ENCODE assay signal across 12 cellular contexts in the genomic region with DNA sequence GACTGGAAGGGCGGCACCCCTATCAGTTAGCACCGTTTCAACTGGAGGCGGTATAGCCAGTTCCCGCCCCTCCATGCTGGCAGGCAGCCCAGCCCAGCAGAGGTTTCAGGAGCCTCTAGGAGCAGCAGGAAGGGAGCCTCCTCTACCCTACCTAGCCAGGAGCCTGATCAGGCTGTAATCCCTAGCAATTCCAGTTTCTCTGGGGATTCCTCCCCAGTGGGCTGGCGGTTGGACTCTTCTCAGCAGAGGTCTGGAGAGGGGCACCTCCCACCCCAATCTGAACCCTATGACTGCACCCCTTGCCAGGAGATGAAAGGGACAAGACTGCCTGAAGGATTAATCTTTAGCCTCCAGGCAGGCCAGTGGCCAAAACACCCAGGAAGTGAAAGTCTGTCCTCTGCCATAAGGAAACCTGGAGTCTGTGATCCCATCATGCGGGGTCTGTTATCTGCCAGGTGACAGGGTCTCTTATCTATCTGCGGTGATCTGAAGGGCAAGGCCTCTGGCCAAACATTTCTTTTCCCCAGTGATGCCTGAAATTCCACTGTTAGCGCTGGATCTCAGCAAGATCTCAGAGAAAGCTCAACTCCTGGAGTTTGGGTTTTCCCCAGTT. TPM values are rescaled to one million over a fixed set of nuclear protein-coding genes. Genes with fewer than 3 reads are reported as not detected.
DNase-seq lines count a peak whose midpoint lies in the region; ATAC-seq, FAIRE-seq and TF ChIP-seq lines count a peak whose summit lies in the region.
"Had no signal": no experiment of that assay in that cellular context is flagged by ENCODE, and none has a peak within 500 bp of the region (broad histone marks: within the 10 kb centered on the region; RNA-seq: fewer than 3 reads in every experiment).

No MANE protein-coding gene starts in this region.

- TF ChIP-seq CTCF in H1 (IDR thresholded peaks at IDR 0.05; ENCODE audit: control extremely low read depth in 1 of 3, insufficient read depth in 1 of 3, low read depth in 1 of 3, low read length in 3 of 3) (no peak), parathyroid adenoma (IDR thresholded peaks at IDR 0.05) (no peak)

- H2BK20ac ChIP-seq in H1 (ENCODE audit: low read length): peak overlapping the region; percentile 82; the same call in 1 of the 2 replicates

- peaks cover 30% of the 10 kb centered on the region for H3K27me3 Mint-ChIP-seq in activated naive CD8-positive, alpha-beta T cell treated with anti-CD3 and anti-CD28 coated beads, Interleukin-2, amount 50 U/mL, for 24 hours
- H3K27me3 Mint-ChIP-seq in effector memory CD8-positive, alpha-beta T cell: peaks cover 24 to 69% of the 10 kb centered on the region in 2 donors

- peak overlapping the region; percentile 66 for H4K91ac ChIP-seq in H1 (replicated peaks; ENCODE audit: insufficient read length, low read length)

- no peak for TF ChIP-seq RAD21 in H1 (IDR thresholded peaks at IDR 0.05 in 1 of 2, conservative IDR thresholded peaks at IDR 0.05 in 1 of 2; ENCODE audit: low read depth in 2 of 2, low read length in 2 of 2)

- H2BK5ac ChIP-seq in H1 (ENCODE audit: low read depth, low read length): peak overlapping the region; percentile 90

- H3K56ac ChIP-seq in H1 (replicated peaks; ENCODE audit: insufficient read length, low read depth, low read length): peak overlapping the region; percentile 83

- H3K4me3 ChIP-seq in H1 (ENCODE audit: extremely low read depth in 1 of 4, insufficient read depth in 2 of 4, low read depth in 3 of 4, low read length in 4 of 4) (peak overlapping the region in 1 of 4 experiments; percentile 9; a peak in 2 of 8 replicates), parathyroid adenoma (ENCODE audit: low read depth, low read length) (peak overlapping the region; percentile 6)

- no peak for ATAC-seq in HG03457 (IDR thresholded peaks at IDR 0.05; ENCODE audit: unreplicated experiment)
- ATAC-seq in activated naive CD8-positive, alpha-beta T cell treated with anti-CD3 and anti-CD28 coated beads, Interleukin-2, amount 50 U/mL, for 24 hours: no peak
- no peak for ATAC-seq in GM18502 (IDR thresholded peaks at IDR 0.05; ENCODE audit: poor library complexity, unreplicated experiment)
- ATAC-seq in effector memory CD8-positive, alpha-beta T cell (replicated peaks): no peak
- ATAC-seq: stimulated activated effector memory CD8-positive, alpha-beta T cell treated with anti-CD3 and anti-CD28 coated beads, Interleukin-12 subunit alpha, Interleukin-12 subunit beta, amount 100 ng/mL, for 72 hours had no signal

- no peaks in the 10 kb centered on the region for H3K9me3 Mint-ChIP-seq in activated naive CD8-positive, alpha-beta T cell treated with anti-CD3 and anti-CD28 coated beads, Interleukin-2, amount 50 U/mL, for 24 hours
- no peaks in the 10 kb centered on the region for H3K9me3 Mint-ChIP-seq in effector memory CD8-positive, alpha-beta T cell
- H3K9me3 Mint-ChIP-seq: activated T-cell treated with anti-CD3 and anti-CD28 coated beads, Interleukin-2, amount 50 U/mL, for 24 hours; stimulated activated effector memory CD8-positive, alpha-beta T cell treated with anti-CD3 and anti-CD28 coated beads, Interleukin-12 subunit alpha, Interleukin-12 subunit beta, amount 100 ng/mL, for 72 hours had no signal

- peak overlapping the region; percentile 3 for H4K5ac ChIP-seq in H1 (ENCODE audit: insufficient read length, low read depth, low read length)

- no peaks in the 10 kb centered on the region for H3K79me2 ChIP-seq in H1 (ENCODE audit: control insufficient read depth in 1 of 2, insufficient read depth in 2 of 2, low read length in 2 of 2)
- no peaks in the 10 kb centered on the region for H3K79me2 ChIP-seq in parathyroid adenoma

- H3K4me2 ChIP-seq in H1 (ENCODE audit: insufficient read depth in 1 of 2, low read depth in 2 of 2, low read length in 2 of 2) (peak overlapping the region; percentile 43 to 55; a peak in 2 of 4 replicates), parathyroid adenoma (ENCODE audit: low read length) (peak overlapping the region; percentile 63)

- WGBS in H1 (ENCODE audit: extremely low coverage in 1 of 2, insufficient coverage in 1 of 2, insufficient read length in 1 of 2, insufficient replicate concordance in 2 of 2, low coverage in 1 of 2, low lambda C conversion rate in 2 of 2, missing lambda C conversion rate in 1 of 2), 2 experiments: 36% methylated on average over 8 of the region's 8 CpGs; no CpG with 5 or more reads in 1 of the 2 experiments

- H3K4ac ChIP-seq in H1 (replicated peaks; ENCODE audit: insufficient read length, low read depth, low read length): peak overlapping the region; percentile 7

- no peaks in the 10 kb centered on the region for H3K23me2 ChIP-seq in H1 (ENCODE audit: low read depth, low read length)

- CTCF ChIA-PET in H1 (lab: Charles Lee; ENCODE audit: partially characterized antibody): interaction anchor here (0.6 to 2.5 kb wide), 8 partner anchors 10 to 142 kb away, joined by 3 to 8 read pairs (median 4); no protein-coding TSS in a partner anchor

- H3K4me1 Mint-ChIP-seq in activated naive CD8-positive, alpha-beta T cell treated with anti-CD3 and anti-CD28 coated beads, Interleukin-2, amount 50 U/mL, for 24 hours: peaks cover 2% of the 10 kb centered on the region
- H3K4me1 Mint-ChIP-seq in effector memory CD8-positive, alpha-beta T cell (ENCODE audit: low read depth in 2 of 2): peaks cover 0 to 2% of the 10 kb centered on the region in 2 donors

- peak overlapping the region; percentile 95 for H2BK120ac ChIP-seq in H1 (replicated peaks; ENCODE audit: low read depth, low read length)

- DNase-seq in H54 (ENCODE audit: insufficient read length, low spot score): peak; percentile 94
- peak; percentile 94 for DNase-seq in NCI-H226
- DNase-seq in H1 (ENCODE audit: low read depth in 1 of 2, low spot score in 2 of 2): peak in 1 of 2 experiments; percentile 63
- DNase-seq in activated naive CD8-positive, alpha-beta T cell treated with anti-CD3 and anti-CD28 coated beads, Interleukin-2, amount 50 U/mL, for 24 hours: no peak
- DNase-seq in effector memory CD8-positive, alpha-beta T cell: no peak
- DNase-seq: activated T-cell treated with anti-CD3 and anti-CD28 coated beads, Interleukin-2, amount 50 U/mL, for 24 hours had no signal

- no peak for TF ChIP-seq EP300 in H1 (IDR thresholded peaks at IDR 0.05; ENCODE audit: borderline replicate concordance in 1 of 2, low read depth in 2 of 2, low read length in 2 of 2)

- no peak overlapping the region for H3K14ac ChIP-seq in H1 (ENCODE audit: insufficient read length)

- no peaks in the 10 kb centered on the region for H3K36me3 Mint-ChIP-seq in activated naive CD8-positive, alpha-beta T cell treated with anti-CD3 and anti-CD28 coated beads, Interleukin-2, amount 50 U/mL, for 24 hours (ENCODE audit: low read depth)
- H3K36me3 Mint-ChIP-seq in effector memory CD8-positive, alpha-beta T cell (ENCODE audit: insufficient read depth): no peaks in the 10 kb centered on the region
- H3K36me3 Mint-ChIP-seq: stimulated activated effector memory CD8-positive, alpha-beta T cell treated with anti-CD3 and anti-CD28 coated beads, Interleukin-12 subunit alpha, Interleukin-12 subunit beta, amount 100 ng/mL, for 72 hours had no signal

- H3K9me3 ChIP-seq in H1 (ENCODE audit: insufficient read depth in 2 of 2, low read depth in 1 of 2, low read length in 1 of 2) (no peaks in the 10 kb centered on the region), parathyroid adenoma (ENCODE audit: control insufficient read depth, low read length) (no peaks in the 10 kb centered on the region)

- H3K27me3 ChIP-seq in H1 (replicated peaks in 1 of 4; ENCODE audit: control insufficient read depth in 3 of 4, extremely low read depth in 1 of 4, insufficient read depth in 3 of 4, low read length in 3 of 4): no peaks in the 10 kb centered on the region
- H3K27me3 ChIP-seq in parathyroid adenoma (ENCODE audit: control insufficient read depth, insufficient read depth, low read length): no peaks in the 10 kb centered on the region

- no peak overlapping the region for H2AFZ ChIP-seq in H1 (ENCODE audit: low read length)
- H2AFZ ChIP-seq in parathyroid adenoma: peak overlapping the region; percentile 43

- 0 out of 2 replicates have a peak overlapping the region, but pooled peaks have one; percentile 92 for H2BK15ac ChIP-seq in H1 (ENCODE audit: low read length)

- H2BK12ac ChIP-seq in H1 (ENCODE audit: low read depth, low read length): peak overlapping the region; percentile 71

- no peak overlapping the region for H3K4me3 Mint-ChIP-seq in activated naive CD8-positive, alpha-beta T cell treated with anti-CD3 and anti-CD28 coated beads, Interleukin-2, amount 50 U/mL, for 24 hours
- no peak overlapping the region for H3K4me3 Mint-ChIP-seq in effector memory CD8-positive, alpha-beta T cell
- H3K4me3 Mint-ChIP-seq: activated T-cell treated with anti-CD3 and anti-CD28 coated beads, Interleukin-2, amount 50 U/mL, for 24 hours; stimulated activated effector memory CD8-positive, alpha-beta T cell treated with anti-CD3 and anti-CD28 coated beads, Interleukin-12 subunit alpha, Interleukin-12 subunit beta, amount 100 ng/mL, for 72 hours had no signal

- POLR2A ChIA-PET in H1 (lab: Charles Lee; ENCODE audit: partially characterized antibody): interaction anchor here (0.9 to 1.9 kb wide), 7 partner anchors 9 to 33 kb away, joined by 3 to 10 read pairs (median 4); no protein-coding TSS in a partner anchor

- H4K20me1 ChIP-seq in H1 (replicated peaks in 1 of 2; ENCODE audit: control insufficient read depth in 1 of 2, insufficient read depth in 2 of 2, low read length in 2 of 2): no peaks in the 10 kb centered on the region

- no peaks in the 10 kb centered on the region for H3K79me1 ChIP-seq in H1 (ENCODE audit: low read depth, low read length)

- no peak overlapping the region for H3K9ac ChIP-seq in H1 (replicated peaks in 1 of 4; ENCODE audit: extremely low read depth in 1 of 4, low read depth in 3 of 4, low read length in 3 of 4)
- no peak overlapping the region for H3K9ac ChIP-seq in parathyroid adenoma

- H4K8ac ChIP-seq in H1 (ENCODE audit: extremely low read depth, insufficient read depth, low read length): no peak overlapping the region

- H3K4me1 ChIP-seq in H1 (replicated peaks in 1 of 4; ENCODE audit: control insufficient read depth in 3 of 4, insufficient read depth in 4 of 4, low read length in 3 of 4): peaks cover 0 to 6% (median 2%) of the 10 kb centered on the region in 4 experiments; a peak in 3 of 7 replicates
- peaks cover 29% of the 10 kb centered on the region for H3K4me1 ChIP-seq in parathyroid adenoma

- H3K23ac ChIP-seq in H1 (ENCODE audit: insufficient read length): no peak overlapping the region

- peak overlapping the region; percentile 90 for H3K18ac ChIP-seq in H1 (ENCODE audit: extremely low read depth, low read length)

- no peaks in the 10 kb centered on the region for H3K36me3 ChIP-seq in H1 (ENCODE audit: control insufficient read depth in 2 of 4, insufficient read depth in 4 of 4, low read length in 3 of 4)
- H3K36me3 ChIP-seq in parathyroid adenoma (ENCODE audit: control insufficient read depth, insufficient read depth, low read length): no peaks in the 10 kb centered on the region

- H2AK5ac ChIP-seq in H1 (ENCODE audit: low read depth, low read length): no peak overlapping the region

- H3K27ac Mint-ChIP-seq in activated naive CD8-positive, alpha-beta T cell treated with anti-CD3 and anti-CD28 coated beads, Interleukin-2, amount 50 U/mL, for 24 hours: no peak overlapping the region
- no peak overlapping the region for H3K27ac Mint-ChIP-seq in effector memory CD8-positive, alpha-beta T cell
- H3K27ac Mint-ChIP-seq: activated T-cell treated with anti-CD3 and anti-CD28 coated beads, Interleukin-2, amount 50 U/mL, for 24 hours; stimulated activated effector memory CD8-positive, alpha-beta T cell treated with anti-CD3 and anti-CD28 coated beads, Interleukin-12 subunit alpha, Interleukin-12 subunit beta, amount 100 ng/mL, for 72 hours had no signal

- TF ChIP-seq POLR2A in H54 (IDR thresholded peaks at IDR 0.05; ENCODE audit: low read depth, low read length) (no peak), H1 (IDR thresholded peaks at IDR 0.05; ENCODE audit: control extremely low read depth in 1 of 2, low read depth in 2 of 2, low read length in 2 of 2) (no peak)

- H3K27ac ChIP-seq in H1 (ENCODE audit: low read depth, low read length): peak overlapping the region; percentile 48; the same call in 1 of the 2 replicates
- H3K27ac ChIP-seq in parathyroid adenoma: peak overlapping the region; percentile 97

- FAIRE-seq in H54 (lab: Jason Lieb, UNC) (no peak), H1 (lab: Jason Lieb, UNC) (no peak)

RNA-seq across cellular contexts. Expression of gene CDH1, which starts 4.9 kb away (rescaled TPM):
- 265 and 319 TPM in 2 replicates for total RNA-seq in H1 (2021; fragmentation: NEBNext Ultra II Directional; extraction: Animal tissue kit (Norgen Biotek cat#: 25700))
- 119 and 133 TPM in 2 replicates for polyA plus RNA-seq in H1 (2011; rRNA removed)
- polyA plus RNA-seq in H1 (2011; cell fraction: cytosol; rRNA removed): 140 TPM
- 186 TPM for polyA plus RNA-seq in H1 (2011; cell fraction: nucleus; rRNA removed)
- polyA plus RNA-seq in H1 (2012, experiment 1 of 2): 164 to 357 TPM (median 291 TPM) in 4 replicates
- polyA plus RNA-seq in H1 (2012, experiment 2 of 2): 25.7 TPM
- polyA plus RNA-seq in H1 (2013, experiment 1 of 2): 267 TPM
- polyA plus RNA-seq in H1 (2013, experiment 2 of 2): 227 TPM
- polyA minus RNA-seq in H1 (2011; rRNA and poly(A)+ RNA removed): 304 and 433 TPM in 2 replicates
- polyA minus RNA-seq in H1 (2011; cell fraction: cytosol; rRNA and poly(A)+ RNA removed): 438 TPM
- 171 TPM for polyA minus RNA-seq in H1 (2011; cell fraction: nucleus; rRNA and poly(A)+ RNA removed)
- total RNA-seq: fibroblast of lung, posterior vena cava had no signal

Comparison
In these comparisons a context has a peak if more than half of its experiments do, and no peak if none do; other contexts are left out.
1. DNase-seq: peak in H54 (single experiment) and NCI-H226 (single experiment); none in activated naive CD8-positive, alpha-beta T cell treated with anti-CD3 and anti-CD28 coated beads, Interleukin-2, amount 50 U/mL, for 24 hours (single experiment) and effector memory CD8-positive, alpha-beta T cell (0 of 3).